Comparison of ENCODE assay signal across 12 cellular contexts in genomic region chr10:133569801-133570200, GRCh38. TPM values are rescaled to one million over a fixed set of nuclear protein-coding genes. Genes with fewer than 3 reads are reported as not detected.
DNase-seq lines count a peak whose midpoint lies in the region; ATAC-seq, FAIRE-seq and TF ChIP-seq lines count a peak whose summit lies in the region.
"Not testable (repeated sequence)": the region's sequence is repeated elsewhere in the genome, so short reads cannot be mapped to it uniquely, and the experiment has no call there.
"Had no signal": no experiment of that assay in that cellular context is flagged by ENCODE, and none has a peak within 500 bp of the region (broad histone marks: within the 10 kb centered on the region; RNA-seq: fewer than 3 reads in every experiment).

No MANE protein-coding gene starts in this region.

- TF ChIP-seq CTCF in bronchial epithelial cell (IDR thresholded peaks at IDR 0.05; ENCODE audit: insufficient read depth, low read length, severe bottlenecking); esophagus muscularis mucosa (IDR thresholded peaks at IDR 0.05): not testable (repeated sequence)

- not testable (repeated sequence) for H3K4me3 ChIP-seq in bronchial epithelial cell (ENCODE audit: low read depth, low read length); esophagus muscularis mucosa

- ATAC-seq in SK-N-SH treated with all-trans-retinoic acid at 6 μM for 48 hours (peak; percentile 14; the same call in 2 of the 3 replicates), left lobe of liver (peak; percentile 40)
- ATAC-seq in stimulated activated naive CD8-positive, alpha-beta T cell treated with anti-CD3 and anti-CD28 coated beads, Interleukin-15, amount 100 ng/mL, for 72 hours = peak; percentile 22

- H3K4me1 Mint-ChIP-seq in stimulated activated naive CD8-positive, alpha-beta T cell treated with anti-CD3 and anti-CD28 coated beads, Interleukin-15, amount 100 ng/mL, for 72 hours = not testable (repeated sequence)

- peaks cover 0 to 25% (median 18%) of the 10 kb centered on the region in 4 donors for H3K9me3 ChIP-seq in esophagus muscularis mucosa

- not testable (repeated sequence) for H3K4me1 ChIP-seq in esophagus muscularis mucosa

- TF ChIP-seq EP300 in esophagus muscularis mucosa (IDR thresholded peaks at IDR 0.05) = not testable (repeated sequence)

- H3K27ac ChIP-seq in esophagus muscularis mucosa (replicated peaks in 1 of 4) = not testable (repeated sequence)

- WGBS in esophagus muscularis mucosa = 83% methylated on average over 6 of the region's 21 CpGs

- not testable (repeated sequence) for DNase-seq in GM12892 (ENCODE audit: insufficient read length); bronchial epithelial cell (ENCODE audit: low read depth); left lobe of liver (ENCODE audit: low spot score); stimulated activated naive CD8-positive, alpha-beta T cell treated with anti-CD3 and anti-CD28 coated beads, Interleukin-15, amount 100 ng/mL, for 72 hours
- peak; percentile 21 for DNase-seq in esophagus muscularis mucosa (ENCODE audit: extremely low spot score)

- not testable (repeated sequence) for H3K27ac Mint-ChIP-seq in stimulated activated naive CD8-positive, alpha-beta T cell treated with anti-CD3 and anti-CD28 coated beads, Interleukin-15, amount 100 ng/mL, for 72 hours

- peaks cover 23% of the 10 kb centered on the region for H3K27me3 Mint-ChIP-seq in stimulated activated naive CD8-positive, alpha-beta T cell treated with anti-CD3 and anti-CD28 coated beads, Interleukin-15, amount 100 ng/mL, for 72 hours

- not testable (repeated sequence) for H3K4me3 Mint-ChIP-seq in stimulated activated naive CD8-positive, alpha-beta T cell treated with anti-CD3 and anti-CD28 coated beads, Interleukin-15, amount 100 ng/mL, for 72 hours

- TF ChIP-seq POLR2A in GM12892 (IDR thresholded peaks at IDR 0.05; ENCODE audit: low read depth, low read length); esophagus muscularis mucosa (IDR thresholded peaks at IDR 0.05; ENCODE audit: low read depth): not testable (repeated sequence)

- H3K36me3 ChIP-seq in bronchial epithelial cell (ENCODE audit: control insufficient read depth, insufficient read depth, low read length); esophagus muscularis mucosa: not testable (repeated sequence)

- FAIRE-seq in GM12892 (lab: Jason Lieb, UNC) (peak; percentile 57), bronchial epithelial cell (lab: Jason Lieb, UNC) (peak; percentile 55)

- H3K27me3 ChIP-seq in bronchial epithelial cell (ENCODE audit: control insufficient read depth, insufficient read depth, low read length) = not testable (repeated sequence)
- H3K27me3 ChIP-seq in esophagus muscularis mucosa = peaks cover 0 to 39% (median 2%) of the 10 kb centered on the region in 4 donors

- intact Hi-C loops in esophagus muscularis mucosa (cut with DNase I) = not testable (repeated sequence)

- H3K9me3 Mint-ChIP-seq in stimulated activated naive CD8-positive, alpha-beta T cell treated with anti-CD3 and anti-CD28 coated beads, Interleukin-15, amount 100 ng/mL, for 72 hours = peaks cover 10 to 21% of the 10 kb centered on the region in 2 donors

RNA-seq across cellular contexts. Expression of gene SYCE1, which starts 4.4 kb away (rescaled TPM):
- not detected for polyA plus RNA-seq in GM12892 (2012; ENCODE audit: missing spikeins)
- total RNA-seq in bronchial epithelial cell (not detected in 2 replicates), esophagus muscularis mucosa (1 to 10 TPM in 1 of 4 donors, under 1 TPM in 1, not detected in 2; 0.50 to 10.0 TPM), left lobe of liver (2.4 TPM)
- total RNA-seq: H1, H7 had no signal
- polyA plus RNA-seq: A549, CD14-positive monocyte, H1 had no signal

RNA-seq across cellular contexts. Expression of gene CYP2E1, which starts 42.6 kb away (rescaled TPM):
- 0.40 TPM for polyA plus RNA-seq in GM12892 (2012; ENCODE audit: missing spikeins)
- total RNA-seq in bronchial epithelial cell (under 0.01 and 0.26 TPM in 2 replicates), esophagus muscularis mucosa (under 1 TPM; 0.83 to 0.98 (median 0.87) TPM), left lobe of liver (3,844 TPM)
- total RNA-seq: H1 had no signal
- polyA plus RNA-seq: CD14-positive monocyte had no signal

RNA-seq across cellular contexts. Expression of gene FRG2B, which starts 56.8 kb away (rescaled TPM):
- polyA plus RNA-seq in GM12892 (2012; ENCODE audit: missing spikeins) = not detected
- total RNA-seq in bronchial epithelial cell (not detected in 2 replicates), esophagus muscularis mucosa (not detected), left lobe of liver (not detected)
- total RNA-seq: CD4-positive, alpha-beta T cell; H1 had no signal
- polyA plus RNA-seq: CD14-positive monocyte; CD8-positive, alpha-beta memory T cell; H1 had no signal

Comparison
In these comparisons a context has a peak if more than half of its experiments do, and no peak if none do; other contexts are left out.
1. RNA of gene CYP2E1, which starts 42.6 kb away (total RNA-seq): 3,844 TPM in left lobe of liver (single experiment); 0.83 to 0.98 TPM in esophagus muscularis mucosa and under 0.01 to 0.26 TPM in bronchial epithelial cell; every median in the first group is over 1,000 times any median in the second.
2. Peak in every context shown above with its lines, with median percentiles within 50 percentile points of each other: ATAC-seq.